In genomic region chr4:119268466-119268865, GRCh38 we compare ENCODE assay signal across 20 cellular contexts. TPM values are rescaled to one million over a fixed set of nuclear protein-coding genes. Genes with fewer than 3 reads are reported as not detected.
"Had no signal": no experiment of that assay in that cellular context is flagged by ENCODE, and none has a peak within 500 bp of the region (broad histone marks: within the 10 kb centered on the region; RNA-seq: fewer than 3 reads in every experiment).

No MANE protein-coding gene starts in this region.

- DNase-seq: activated CD4-positive, alpha-beta memory T cell treated with anti-CD3 and anti-CD28 coated beads for 36 hours; activated effector memory CD4-positive, alpha-beta T cell treated with anti-CD3 and anti-CD28 coated beads, Interleukin-2, amount 50 U/mL, for 16 hours; activated T-cell treated with anti-CD3 and anti-CD28 coated beads, Interleukin-2, amount 50 U/mL, for 4 hours; anterior cingulate cortex; lower lobe of right lung; naive thymus-derived CD4-positive, alpha-beta T cell; retina; stimulated activated CD4-positive, alpha-beta T cell treated with anti-CD3 and anti-CD28 coated beads, Interleukin-15, amount 100 ng/mL, for 24 hours; stimulated activated CD4-positive, alpha-beta T cell treated with anti-CD3 and anti-CD28 coated beads, Interleukin-4, amount 100 ng/mL, for 4 hours; stimulated activated naive CD8-positive, alpha-beta T cell treated with anti-CD3 and anti-CD28 coated beads, Interleukin-15, amount 100 ng/mL, for 72 hours had no signal

- H3K9me3 Mint-ChIP-seq: activated T-cell treated with anti-CD3 and anti-CD28 coated beads, Interleukin-2, amount 50 U/mL, for 4 hours had no signal

- H3K27me3 Mint-ChIP-seq: activated CD4-positive, alpha-beta memory T cell treated with anti-CD3 and anti-CD28 coated beads for 36 hours; naive thymus-derived CD4-positive, alpha-beta T cell; stimulated activated naive CD8-positive, alpha-beta T cell treated with anti-CD3 and anti-CD28 coated beads, Interleukin-15, amount 100 ng/mL, for 72 hours had no signal

- H3K4me3 ChIP-seq: cardiac muscle cell, hepatocyte, lower lobe of right lung, thoracic aorta had no signal

- ATAC-seq: activated naive CD4-positive, alpha-beta T cell treated with anti-CD3 and anti-CD28 coated beads, Interleukin-2, amount 50 U/mL, for 72 hours; activated T-cell treated with anti-CD3 and anti-CD28 coated beads, Interleukin-2, amount 50 U/mL, for 4 hours; lower lobe of right lung; naive thymus-derived CD4-positive, alpha-beta T cell; stimulated activated naive CD8-positive, alpha-beta T cell treated with anti-CD3 and anti-CD28 coated beads, Interleukin-15, amount 100 ng/mL, for 72 hours had no signal

- FAIRE-seq: colon, urothelium cell line had no signal

- H3K27ac ChIP-seq: cardiac muscle cell, hepatocyte, lower lobe of right lung, parathyroid adenoma, thoracic aorta had no signal

- H3K27ac Mint-ChIP-seq: activated CD4-positive, alpha-beta memory T cell treated with anti-CD3 and anti-CD28 coated beads for 36 hours; activated naive CD4-positive, alpha-beta T cell treated with anti-CD3 and anti-CD28 coated beads, Interleukin-2, amount 50 U/mL, for 72 hours; stimulated activated naive CD8-positive, alpha-beta T cell treated with anti-CD3 and anti-CD28 coated beads, Interleukin-15, amount 100 ng/mL, for 72 hours had no signal

- H3K27me3 ChIP-seq: cardiac muscle cell, hepatocyte had no signal

- H3K9ac ChIP-seq: parathyroid adenoma had no signal

- H3K9me3 ChIP-seq: lower lobe of right lung, thoracic aorta had no signal

- H3K4me3 Mint-ChIP-seq: activated CD4-positive, alpha-beta memory T cell treated with anti-CD3 and anti-CD28 coated beads for 36 hours; activated T-cell treated with anti-CD3 and anti-CD28 coated beads, Interleukin-2, amount 50 U/mL, for 4 hours; naive thymus-derived CD4-positive, alpha-beta T cell; stimulated activated naive CD8-positive, alpha-beta T cell treated with anti-CD3 and anti-CD28 coated beads, Interleukin-15, amount 100 ng/mL, for 72 hours had no signal

- H3K4me1 ChIP-seq: lower lobe of right lung, parathyroid adenoma had no signal

RNA-seq across cellular contexts. Expression of gene FABP2, which starts 53.5 kb away (rescaled TPM):
- total RNA-seq: activated CD4-positive, alpha-beta memory T cell treated with anti-CD3 and anti-CD28 coated beads for 36 hours; activated naive CD4-positive, alpha-beta T cell treated with anti-CD3 and anti-CD28 coated beads, Interleukin-2, amount 50 U/mL, for 72 hours; activated T-cell treated with anti-CD3 and anti-CD28 coated beads, Interleukin-2, amount 50 U/mL, for 4 hours; lower lobe of right lung; mononuclear cell; skeletal muscle tissue; T-helper 2 cell treated with Interferon-gamma antibody and Interleukin-4, amounts not matched to agents 100 ng/mL and 5 ng/mL, for 36 hours; thoracic aorta had no signal
- polyA plus RNA-seq: naive thymus-derived CD4-positive, alpha-beta T cell had no signal
